Comparison of ENCODE assay signal across 2 cellular contexts in the genomic region with DNA sequence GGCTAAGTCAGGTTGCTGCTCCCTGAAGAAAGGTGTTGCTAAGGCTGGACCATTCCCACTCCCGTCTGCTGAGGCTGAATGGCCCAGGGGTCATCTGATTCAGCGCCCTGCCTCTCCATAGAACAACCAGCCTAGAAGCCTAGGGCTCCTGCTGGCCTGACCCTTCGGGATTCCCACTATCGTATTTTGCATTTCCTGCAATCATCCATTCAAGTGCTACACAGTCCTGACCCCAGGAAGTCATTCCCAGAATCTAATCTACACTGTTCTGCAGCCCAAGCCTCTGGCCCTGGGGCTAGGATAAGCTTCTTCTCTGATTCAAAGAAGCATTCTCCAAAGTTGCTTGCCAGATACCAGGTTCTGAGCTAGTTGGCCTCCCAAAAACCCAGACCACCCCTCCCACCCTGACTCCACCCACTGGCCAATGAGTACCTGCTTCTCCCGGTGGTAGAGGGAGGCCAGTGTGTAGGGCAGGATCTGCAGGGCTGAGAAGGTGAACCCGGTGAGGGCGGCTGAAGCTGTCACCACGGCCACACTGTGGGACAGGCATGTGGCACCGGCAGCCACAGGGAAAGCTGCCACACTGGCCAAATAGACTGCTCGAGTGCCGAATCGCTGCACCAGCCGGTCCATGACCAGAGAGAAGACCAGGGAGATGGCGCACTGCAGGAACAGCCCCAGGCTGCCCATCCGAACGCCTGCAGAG.
A peak's percentile ranks its signal among the peaks of the same experiment; 100 is the strongest.
TF ChIP-seq lines count a peak whose summit lies in the region.

No MANE protein-coding gene starts in this region.

TF ChIP-seq in liver, 16 proteins besides CTCF, POLR2A, EP300 and RAD21:
- TF ChIP-seq YY1 (IDR thresholded peaks at IDR 0.05) (no peak), NR2F2 (IDR thresholded peaks at IDR 0.05) (peak; percentile 82)
TF ChIP-seq in liver: peak in this region for 1.

TF ChIP-seq in HepG2, 621 proteins besides CTCF, POLR2A, EP300 and RAD21:
- TF ChIP-seq ZNF768 (CRISPR knock-in tag; IDR thresholded peaks at IDR 0.05) (no peak), RFXANK (CRISPR knock-in tag; IDR thresholded peaks at IDR 0.05) (no peak)
- TF ChIP-seq, protein P1, sequence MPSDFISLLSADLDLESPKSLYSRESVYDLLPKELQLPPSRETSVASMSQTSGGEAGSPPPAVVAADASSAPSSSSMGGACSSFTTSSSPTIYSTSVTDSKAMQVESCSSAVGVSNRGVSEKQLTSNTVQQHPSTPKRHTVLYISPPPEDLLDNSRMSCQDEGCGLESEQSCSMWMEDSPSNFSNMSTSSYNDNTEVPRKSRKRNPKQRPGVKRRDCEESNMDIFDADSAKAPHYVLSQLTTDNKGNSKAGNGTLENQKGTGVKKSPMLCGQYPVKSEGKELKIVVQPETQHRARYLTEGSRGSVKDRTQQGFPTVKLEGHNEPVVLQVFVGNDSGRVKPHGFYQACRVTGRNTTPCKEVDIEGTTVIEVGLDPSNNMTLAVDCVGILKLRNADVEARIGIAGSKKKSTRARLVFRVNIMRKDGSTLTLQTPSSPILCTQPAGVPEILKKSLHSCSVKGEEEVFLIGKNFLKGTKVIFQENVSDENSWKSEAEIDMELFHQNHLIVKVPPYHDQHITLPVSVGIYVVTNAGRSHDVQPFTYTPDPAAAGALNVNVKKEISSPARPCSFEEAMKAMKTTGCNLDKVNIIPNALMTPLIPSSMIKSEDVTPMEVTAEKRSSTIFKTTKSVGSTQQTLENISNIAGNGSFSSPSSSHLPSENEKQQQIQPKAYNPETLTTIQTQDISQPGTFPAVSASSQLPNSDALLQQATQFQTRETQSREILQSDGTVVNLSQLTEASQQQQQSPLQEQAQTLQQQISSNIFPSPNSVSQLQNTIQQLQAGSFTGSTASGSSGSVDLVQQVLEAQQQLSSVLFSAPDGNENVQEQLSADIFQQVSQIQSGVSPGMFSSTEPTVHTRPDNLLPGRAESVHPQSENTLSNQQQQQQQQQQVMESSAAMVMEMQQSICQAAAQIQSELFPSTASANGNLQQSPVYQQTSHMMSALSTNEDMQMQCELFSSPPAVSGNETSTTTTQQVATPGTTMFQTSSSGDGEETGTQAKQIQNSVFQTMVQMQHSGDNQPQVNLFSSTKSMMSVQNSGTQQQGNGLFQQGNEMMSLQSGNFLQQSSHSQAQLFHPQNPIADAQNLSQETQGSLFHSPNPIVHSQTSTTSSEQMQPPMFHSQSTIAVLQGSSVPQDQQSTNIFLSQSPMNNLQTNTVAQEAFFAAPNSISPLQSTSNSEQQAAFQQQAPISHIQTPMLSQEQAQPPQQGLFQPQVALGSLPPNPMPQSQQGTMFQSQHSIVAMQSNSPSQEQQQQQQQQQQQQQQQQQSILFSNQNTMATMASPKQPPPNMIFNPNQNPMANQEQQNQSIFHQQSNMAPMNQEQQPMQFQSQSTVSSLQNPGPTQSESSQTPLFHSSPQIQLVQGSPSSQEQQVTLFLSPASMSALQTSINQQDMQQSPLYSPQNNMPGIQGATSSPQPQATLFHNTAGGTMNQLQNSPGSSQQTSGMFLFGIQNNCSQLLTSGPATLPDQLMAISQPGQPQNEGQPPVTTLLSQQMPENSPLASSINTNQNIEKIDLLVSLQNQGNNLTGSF (CRISPR knock-in tag; IDR thresholded peaks at IDR 0.05) = no peak
